Comparison of ENCODE assay signal across 10 cellular contexts in the genomic region with DNA sequence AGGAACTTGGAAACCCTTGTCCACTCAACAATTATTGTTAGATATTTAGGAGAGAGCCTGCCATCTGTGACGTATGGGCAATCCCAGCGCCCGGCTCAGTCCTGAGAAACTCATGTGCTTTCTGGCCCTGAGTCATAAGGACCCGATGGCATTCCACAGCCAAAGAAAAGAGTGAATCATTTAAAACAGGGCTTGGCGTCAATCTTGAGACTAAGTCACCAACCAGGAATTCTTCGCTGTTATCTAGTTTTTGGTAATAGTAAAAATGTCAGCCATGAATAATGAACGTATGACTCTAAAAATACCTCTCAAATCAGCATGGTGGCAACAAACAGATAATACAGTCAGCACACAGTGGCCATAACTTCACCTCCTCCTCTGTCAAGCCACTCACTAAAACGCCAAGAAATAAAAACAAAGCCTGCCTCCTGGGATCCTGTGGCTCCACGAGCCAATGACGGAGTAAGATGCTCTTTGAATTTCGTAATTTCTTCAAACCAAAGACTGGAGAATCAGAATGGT.
DNase-seq lines count a peak whose midpoint lies in the region; ATAC-seq and TF ChIP-seq lines count a peak whose summit lies in the region.
"Had no signal": no experiment of that assay in that cellular context is flagged by ENCODE, and none has a peak within 500 bp of the region (broad histone marks: within the 10 kb centered on the region; RNA-seq: fewer than 3 reads in every experiment).

No MANE protein-coding gene starts in this region.

- H3K27ac Mint-ChIP-seq in Calu3 (ENCODE audit: unreplicated experiment), result peak overlapping the region; percentile 11
- no peak overlapping the region for H3K27ac Mint-ChIP-seq in activated naive CD4-positive, alpha-beta T cell treated with anti-CD3 and anti-CD28 coated beads, Interleukin-2, amount 10 ng/mL, durations not matched to agents 7 days and 5 days
- H3K27ac Mint-ChIP-seq: activated T-cell treated with anti-CD3 and anti-CD28 coated beads, Interleukin-2, amount 50 U/mL, for 24 hours; IgD-negative memory B cell had no signal

- no peak overlapping the region for H3K4me3 Mint-ChIP-seq in Calu3 (ENCODE audit: low read depth, unreplicated experiment)
- no peak overlapping the region for H3K4me3 Mint-ChIP-seq in activated naive CD4-positive, alpha-beta T cell treated with anti-CD3 and anti-CD28 coated beads, Interleukin-2, amount 10 ng/mL, durations not matched to agents 7 days and 5 days
- H3K4me3 Mint-ChIP-seq: activated T-cell treated with anti-CD3 and anti-CD28 coated beads, Interleukin-2, amount 50 U/mL, for 24 hours; IgD-negative memory B cell had no signal

- intact Hi-C loops in Calu3 (cut with micrococcal nuclease; ENCODE audit: unreplicated experiment), result no loop called here

- DNase-seq in Calu3, result peak; percentile 42
- DNase-seq in foreskin melanocyte, result peak; percentile 96
- peak; percentile 68 for DNase-seq in pulmonary artery endothelial cell (ENCODE audit: low read depth, low spot score)
- no peak for DNase-seq in activated naive CD4-positive, alpha-beta T cell treated with anti-CD3 and anti-CD28 coated beads, Interleukin-2, amount 10 ng/mL, durations not matched to agents 7 days and 5 days
- no peak for DNase-seq in NCI-H345 treated with DMSO at 0.1 percent for 48 hours (lab: John Stamatoyannopoulos, UW; ENCODE audit: unreplicated experiment)
- DNase-seq: activated T-cell treated with anti-CD3 and anti-CD28 coated beads, Interleukin-2, amount 50 U/mL, for 24 hours had no signal

- H3K36me3 Mint-ChIP-seq in Calu3 (ENCODE audit: insufficient read depth, unreplicated experiment), result no peaks in the 10 kb centered on the region
- H3K36me3 Mint-ChIP-seq in activated naive CD4-positive, alpha-beta T cell treated with anti-CD3 and anti-CD28 coated beads, Interleukin-2, amount 10 ng/mL, durations not matched to agents 7 days and 5 days, result no peaks in the 10 kb centered on the region
- H3K36me3 Mint-ChIP-seq: IgD-negative memory B cell had no signal

- H3K9me3 Mint-ChIP-seq in Calu3 (ENCODE audit: low read depth, unreplicated experiment), result peaks cover 9% of the 10 kb centered on the region
- H3K9me3 Mint-ChIP-seq in activated naive CD4-positive, alpha-beta T cell treated with anti-CD3 and anti-CD28 coated beads, Interleukin-2, amount 10 ng/mL, durations not matched to agents 7 days and 5 days, result peaks cover 12% of the 10 kb centered on the region

- no TSS peak for BruUV-seq in Calu3 (replicated peaks; lab: Mats Ljungman, UMichigan)

- CTCF ChIA-PET in Calu3 (lab: Charles Lee), result no interaction called here
- CTCF ChIA-PET in activated naive CD4-positive, alpha-beta T cell treated with anti-CD3 and anti-CD28 coated beads, Interleukin-2, amount 10 ng/mL, durations not matched to agents 7 days and 5 days (lab: Charles Lee), result no interaction called here

- TF ChIP-seq CTCF in Calu3 (IDR thresholded peaks at IDR 0.05; ENCODE audit: unreplicated experiment), result no peak

- H3K4me1 Mint-ChIP-seq in Calu3 (ENCODE audit: low read depth, unreplicated experiment), result no peaks in the 10 kb centered on the region
- no peaks in the 10 kb centered on the region for H3K4me1 Mint-ChIP-seq in activated naive CD4-positive, alpha-beta T cell treated with anti-CD3 and anti-CD28 coated beads, Interleukin-2, amount 10 ng/mL, durations not matched to agents 7 days and 5 days
- H3K4me1 Mint-ChIP-seq: IgD-negative memory B cell had no signal

- peaks cover 18% of the 10 kb centered on the region for H3K27me3 Mint-ChIP-seq in Calu3 (ENCODE audit: unreplicated experiment)
- H3K27me3 Mint-ChIP-seq in activated naive CD4-positive, alpha-beta T cell treated with anti-CD3 and anti-CD28 coated beads, Interleukin-2, amount 10 ng/mL, durations not matched to agents 7 days and 5 days, result no peaks in the 10 kb centered on the region
- H3K27me3 Mint-ChIP-seq: activated T-cell treated with anti-CD3 and anti-CD28 coated beads, Interleukin-2, amount 50 U/mL, for 24 hours; IgD-negative memory B cell had no signal

- ATAC-seq in SK-N-SH treated with all-trans-retinoic acid at 6 μM for 48 hours (peak; percentile 89), HG03175 (IDR thresholded peaks at IDR 0.05; ENCODE audit: unreplicated experiment) (no peak), HG03159 (IDR thresholded peaks at IDR 0.05; ENCODE audit: unreplicated experiment) (no peak)

TF ChIP-seq in SK-N-SH treated with all-trans-retinoic acid at 6 μM for 48 hours, 23 proteins besides CTCF, POLR2A, EP300 and RAD21 (continues in another document):
- TF ChIP-seq, protein P1, sequence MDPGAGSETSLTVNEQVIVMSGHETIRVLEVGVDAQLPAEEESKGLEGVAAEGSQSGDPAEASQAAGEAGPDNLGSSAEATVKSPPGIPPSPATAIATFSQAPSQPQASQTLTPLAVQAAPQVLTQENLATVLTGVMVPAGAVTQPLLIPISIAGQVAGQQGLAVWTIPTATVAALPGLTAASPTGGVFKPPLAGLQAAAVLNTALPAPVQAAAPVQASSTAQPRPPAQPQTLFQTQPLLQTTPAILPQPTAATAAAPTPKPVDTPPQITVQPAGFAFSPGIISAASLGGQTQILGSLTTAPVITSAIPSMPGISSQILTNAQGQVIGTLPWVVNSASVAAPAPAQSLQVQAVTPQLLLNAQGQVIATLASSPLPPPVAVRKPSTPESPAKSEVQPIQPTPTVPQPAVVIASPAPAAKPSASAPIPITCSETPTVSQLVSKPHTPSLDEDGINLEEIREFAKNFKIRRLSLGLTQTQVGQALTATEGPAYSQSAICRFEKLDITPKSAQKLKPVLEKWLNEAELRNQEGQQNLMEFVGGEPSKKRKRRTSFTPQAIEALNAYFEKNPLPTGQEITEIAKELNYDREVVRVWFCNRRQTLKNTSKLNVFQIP (CRISPR knock-in tag; IDR thresholded peaks at IDR 0.05; ENCODE audit: borderline replicate concordance, low read depth), result 0 out of 2 replicates have a peak, but pooled peaks have one; percentile 53
- peak; percentile 92 for TF ChIP-seq ISL1 (CRISPR knock-in tag; IDR thresholded peaks at IDR 0.05)
- TF ChIP-seq SNAI2 (CRISPR knock-in tag; IDR thresholded peaks at IDR 0.05), result 0 out of 2 replicates have a peak, but pooled peaks have one; percentile 9
- 0 out of 2 replicates have a peak, but pooled peaks have one; percentile 48 for TF ChIP-seq GLIS3 (CRISPR knock-in tag; IDR thresholded peaks at IDR 0.05)
- peak; percentile 79; the same call in 1 of the 2 replicates for TF ChIP-seq TOX (CRISPR knock-in tag; IDR thresholded peaks at IDR 0.05; ENCODE audit: borderline replicate concordance)
- TF ChIP-seq PPARA (CRISPR knock-in tag; IDR thresholded peaks at IDR 0.05; ENCODE audit: borderline replicate concordance), result no peak
- no peak for TF ChIP-seq ESRRG (CRISPR knock-in tag; IDR thresholded peaks at IDR 0.05)
- no peak for TF ChIP-seq ZNF565 (CRISPR knock-in tag; conservative IDR thresholded peaks at IDR 0.05; ENCODE audit: low read depth)
- TF ChIP-seq TCF4 (CRISPR knock-in tag; IDR thresholded peaks at IDR 0.05; ENCODE audit: borderline replicate concordance), result no peak
- TF ChIP-seq ZNF8 (CRISPR knock-in tag; IDR thresholded peaks at IDR 0.05), result no peak
- peak; percentile 74; the same call in 1 of the 2 replicates for TF ChIP-seq ZC3H10 (CRISPR knock-in tag; IDR thresholded peaks at IDR 0.05)
- TF ChIP-seq ZNF70 (CRISPR knock-in tag; IDR thresholded peaks at IDR 0.05), result no peak
- TF ChIP-seq, protein P2, sequence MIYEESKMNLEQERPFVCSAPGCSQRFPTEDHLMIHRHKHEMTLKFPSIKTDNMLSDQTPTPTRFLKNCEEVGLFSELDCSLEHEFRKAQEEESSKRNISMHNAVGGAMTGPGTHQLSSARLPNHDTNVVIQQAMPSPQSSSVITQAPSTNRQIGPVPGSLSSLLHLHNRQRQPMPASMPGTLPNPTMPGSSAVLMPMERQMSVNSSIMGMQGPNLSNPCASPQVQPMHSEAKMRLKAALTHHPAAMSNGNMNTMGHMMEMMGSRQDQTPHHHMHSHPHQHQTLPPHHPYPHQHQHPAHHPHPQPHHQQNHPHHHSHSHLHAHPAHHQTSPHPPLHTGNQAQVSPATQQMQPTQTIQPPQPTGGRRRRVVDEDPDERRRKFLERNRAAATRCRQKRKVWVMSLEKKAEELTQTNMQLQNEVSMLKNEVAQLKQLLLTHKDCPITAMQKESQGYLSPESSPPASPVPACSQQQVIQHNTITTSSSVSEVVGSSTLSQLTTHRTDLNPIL (CRISPR knock-in tag; IDR thresholded peaks at IDR 0.05; ENCODE audit: low read depth), result peak; percentile 92
- peak; percentile 34; the same call in 1 of the 2 replicates for TF ChIP-seq ZFP3 (CRISPR knock-in tag; IDR thresholded peaks at IDR 0.05)
- no peak for TF ChIP-seq ARNTL (CRISPR knock-in tag; IDR thresholded peaks at IDR 0.05; ENCODE audit: borderline replicate concordance, low read depth)
- TF ChIP-seq ZFP30 (CRISPR knock-in tag; IDR thresholded peaks at IDR 0.05), result no peak
- TF ChIP-seq, protein P3, sequence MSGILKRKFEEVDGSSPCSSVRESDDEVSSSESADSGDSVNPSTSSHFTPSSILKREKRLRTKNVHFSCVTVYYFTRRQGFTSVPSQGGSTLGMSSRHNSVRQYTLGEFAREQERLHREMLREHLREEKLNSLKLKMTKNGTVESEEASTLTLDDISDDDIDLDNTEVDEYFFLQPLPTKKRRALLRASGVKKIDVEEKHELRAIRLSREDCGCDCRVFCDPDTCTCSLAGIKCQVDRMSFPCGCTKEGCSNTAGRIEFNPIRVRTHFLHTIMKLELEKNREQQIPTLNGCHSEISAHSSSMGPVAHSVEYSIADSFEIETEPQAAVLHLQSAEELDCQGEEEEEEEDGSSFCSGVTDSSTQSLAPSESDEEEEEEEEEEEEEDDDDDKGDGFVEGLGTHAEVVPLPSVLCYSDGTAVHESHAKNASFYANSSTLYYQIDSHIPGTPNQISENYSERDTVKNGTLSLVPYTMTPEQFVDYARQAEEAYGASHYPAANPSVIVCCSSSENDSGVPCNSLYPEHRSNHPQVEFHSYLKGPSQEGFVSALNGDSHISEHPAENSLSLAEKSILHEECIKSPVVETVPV (CRISPR knock-in tag; IDR thresholded peaks at IDR 0.05), result no peak

Comparison
In these comparisons a context has a peak if more than half of its experiments do, and no peak if none do; other contexts are left out.
1. DNase-seq: peak in Calu3 (single experiment), foreskin melanocyte (single experiment) and pulmonary artery endothelial cell (single experiment); none in activated naive CD4-positive, alpha-beta T cell treated with anti-CD3 and anti-CD28 coated beads, Interleukin-2, amount 10 ng/mL, durations not matched to agents 7 days and 5 days (single experiment) and NCI-H345 treated with DMSO at 0.1 percent for 48 hours (single experiment).